In genomic region chr4:130203571-130203970, GRCh38 we compare ENCODE assay signal across 20 cellular contexts.
"Had no signal": no experiment of that assay in that cellular context is flagged by ENCODE, and none has a peak within 500 bp of the region (broad histone marks: within the 10 kb centered on the region; RNA-seq: fewer than 3 reads in every experiment).

No MANE protein-coding gene starts in this region.

- H3K9ac ChIP-seq: KMS-11, SK-N-SH had no signal

- H3K4me3 ChIP-seq: K562 had no signal

- DNase-seq: Kasumi-1, MM.1S, NCI-H1105 treated with DMSO at 0.1 percent for 48 hours, NCI-H1417 treated with DMSO at 0.1 percent for 48 hours, NCI-H146, NCI-H1694 treated with DMSO at 0.1 percent for 48 hours, NCI-H1930, NCI-H2081, NCI-H2107, NCI-H2227 treated with DMSO at 0.1 percent for 48 hours, NCI-H524, NCI-H69, NCI-H774, RPMI8226, SHP77, SK-N-SH had no signal

- H3K36me3 Mint-ChIP-seq: IgD-negative memory B cell had no signal

- H3K4me2 ChIP-seq: KMS-11, SK-N-SH had no signal

- H3K4me1 Mint-ChIP-seq: IgD-negative memory B cell had no signal

- ATAC-seq: K562 had no signal

- H3K27ac ChIP-seq: HL-60, KMS-11 had no signal

- H3K27ac Mint-ChIP-seq: IgD-negative memory B cell had no signal

- H3K4me3 Mint-ChIP-seq: IgD-negative memory B cell had no signal

- H3K9me3 ChIP-seq: SK-N-SH had no signal

- H3K27me3 Mint-ChIP-seq: IgD-negative memory B cell had no signal
